ENCODE assay signal across 31 cellular contexts in the genomic region with DNA sequence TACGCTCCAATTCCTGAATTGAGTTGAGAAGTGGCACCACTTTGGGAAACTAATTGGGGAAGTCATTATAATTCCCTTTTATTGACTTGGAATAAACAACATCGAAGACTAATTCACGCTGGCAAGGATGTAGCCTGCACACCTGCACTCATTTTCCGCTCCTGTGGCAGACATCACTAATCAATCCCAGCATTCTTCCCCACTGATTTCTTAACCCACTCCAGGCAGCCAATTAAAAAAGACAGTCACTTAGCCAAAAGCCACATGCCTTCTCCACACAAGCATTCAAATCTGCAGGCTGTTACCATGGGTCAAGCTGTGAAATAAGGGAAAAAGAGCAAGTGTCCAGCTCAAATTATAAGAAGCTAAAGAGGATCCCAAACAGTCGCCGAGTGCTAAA.
"Had no signal": no experiment of that assay in that cellular context is flagged by ENCODE, and none has a peak within 500 bp of the region (broad histone marks: within the 10 kb centered on the region; RNA-seq: fewer than 3 reads in every experiment).

No MANE protein-coding gene starts in this region.

- H3K36me3 ChIP-seq: cardiac muscle cell, gastroesophageal sphincter, neural progenitor cell, sigmoid colon, vagina had no signal

- H3K9ac ChIP-seq: neural progenitor cell, parathyroid adenoma had no signal

- DNase-seq: activated CD4-positive, alpha-beta T cell treated with anti-CD3 and anti-CD28 coated beads for 36 hours; activated CD4-positive, CD25-positive, alpha-beta regulatory T cell; activated CD8-positive, alpha-beta memory T cell treated with anti-CD3 and anti-CD28 coated beads, Interleukin-2, amount 10 ng/mL, durations not matched to agents 7 days and 5 days; activated CD8-positive, alpha-beta T cell treated with anti-CD3 and anti-CD28 coated beads, Interleukin-2, amount 10 ng/mL, durations not matched to agents 7 days and 5 days; activated naive CD4-positive, alpha-beta T cell; activated T-cell treated with anti-CD3 and anti-CD28 coated beads, Interleukin-2, amount 50 U/mL, for 72 hours; anterior cingulate cortex; cerebellar nuclear complex; effector memory CD8-positive, alpha-beta T cell; erythroblast; left cardiac atrium; natural killer cell; occipital lobe; psoas muscle; sigmoid colon; small intestine; stimulated activated CD4-positive, alpha-beta T cell treated with anti-CD3 and anti-CD28 coated beads, Interleukin-1b, Interleukin-23, amount 100 ng/mL, for 48 hours; stimulated activated CD4-positive, alpha-beta T cell treated with anti-CD3 and anti-CD28 coated beads, Interleukin-4, amount 100 ng/mL, for 4 hours; stimulated activated CD8-positive, alpha-beta memory T cell treated with anti-CD3 and anti-CD28 coated beads, Interleukin-4, amount 100 ng/mL, for 48 hours; stimulated activated naive CD8-positive, alpha-beta T cell treated with anti-CD3 and anti-CD28 coated beads, Interleukin-15, amount 100 ng/mL, for 72 hours; substantia nigra; T-helper 2 cell had no signal

- H2AFZ ChIP-seq: hepatocyte, neural progenitor cell, parathyroid adenoma had no signal

- H3K9me3 ChIP-seq: body of pancreas, psoas muscle, sigmoid colon, vagina had no signal

- H3K4me1 ChIP-seq: body of pancreas, gastroesophageal sphincter, neural progenitor cell, parathyroid adenoma, psoas muscle, sigmoid colon, vagina had no signal

- H3K79me2 ChIP-seq: hepatocyte, parathyroid adenoma had no signal

- H3K27me3 ChIP-seq: body of pancreas, cardiac muscle cell, hepatocyte, neural progenitor cell, sigmoid colon, vagina had no signal

- ATAC-seq: activated CD4-positive, alpha-beta T cell treated with anti-CD3 and anti-CD28 coated beads for 36 hours; activated CD8-positive, alpha-beta memory T cell treated with anti-CD3 and anti-CD28 coated beads, Interleukin-2, amount 10 ng/mL, durations not matched to agents 7 days and 5 days; activated CD8-positive, alpha-beta T cell treated with anti-CD3 and anti-CD28 coated beads, Interleukin-2, amount 10 ng/mL, durations not matched to agents 7 days and 5 days; activated T-cell treated with anti-CD3 and anti-CD28 coated beads, Interleukin-2, amount 50 U/mL, for 72 hours; body of pancreas; effector memory CD8-positive, alpha-beta T cell; natural killer cell; stimulated activated memory B cell treated with anti-CD40 and anti-IgM and Interleukin-4, amounts not matched to agents 10 μg/mL and 1 μg/mL and 100 μg/mL, for 72 hours; stimulated activated naive CD8-positive, alpha-beta T cell treated with anti-CD3 and anti-CD28 coated beads, Interleukin-15, amount 100 ng/mL, for 72 hours had no signal

- FAIRE-seq: small intestine had no signal

- H3K4me3 ChIP-seq: body of pancreas, cardiac muscle cell, coronary artery, gastroesophageal sphincter, hepatocyte, neural progenitor cell, psoas muscle, sigmoid colon, vagina had no signal

- H3K27ac ChIP-seq: body of pancreas, cardiac muscle cell, coronary artery, gastroesophageal sphincter, hepatocyte, neural progenitor cell, parathyroid adenoma, psoas muscle, sigmoid colon, vagina had no signal

- H3K4me2 ChIP-seq: hepatocyte, neural progenitor cell had no signal
